ENCODE assay signal across 27 cellular contexts in the genomic region with DNA sequence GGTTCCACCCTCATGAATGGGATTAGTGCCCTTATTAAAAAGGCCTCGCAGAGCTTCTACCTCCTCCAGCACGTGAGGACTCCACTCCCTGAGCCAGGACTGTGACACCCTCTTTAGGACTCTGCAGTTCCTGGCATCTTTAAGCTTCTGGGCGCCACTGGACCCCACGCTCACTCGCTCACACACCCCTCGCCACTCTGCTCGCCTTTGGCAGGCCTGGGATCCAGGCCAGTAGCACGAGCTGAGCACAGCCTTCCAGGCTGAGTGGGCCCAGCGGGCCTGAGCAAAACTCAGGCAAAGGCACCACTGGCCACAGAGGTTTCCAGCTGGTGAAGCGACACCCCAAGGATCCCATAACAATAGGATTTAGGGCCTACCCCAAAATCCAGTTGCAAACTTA.
"Had no signal": no experiment of that assay in that cellular context is flagged by ENCODE, and none has a peak within 500 bp of the region (broad histone marks: within the 10 kb centered on the region; RNA-seq: fewer than 3 reads in every experiment).

No MANE protein-coding gene starts in this region.

- H3K27ac Mint-ChIP-seq: activated CD4-positive, alpha-beta T cell treated with anti-CD3 and anti-CD28 coated beads for 36 hours; activated CD8-positive, alpha-beta T cell treated with anti-CD3 and anti-CD28 coated beads, Interleukin-2, amount 10 ng/mL, durations not matched to agents 7 days and 5 days; dendritic cell treated with granulocyte-macrophage colony-stimulating factor and Interleukin-4, amounts not matched to agents 40 ng/mL and 50 ng/mL, for 4 days; naive thymus-derived CD8-positive, alpha-beta T cell; stimulated activated naive B cell treated with anti-CD40 and anti-IgM and Interleukin-4, amounts not matched to agents 10 μg/mL and 1 μg/mL and 100 μg/mL, for 72 hours had no signal

- H3K4me3 ChIP-seq: esophagus squamous epithelium, heart right ventricle, left ventricle myocardium inferior, pancreas, psoas muscle, right atrium auricular region, stomach, thyroid gland, upper lobe of right lung had no signal

- H3K27ac ChIP-seq: brain microvascular endothelial cell, epithelial cell of prostate, esophagus squamous epithelium, heart right ventricle, left ventricle myocardium inferior, pancreas, psoas muscle, right atrium auricular region, stomach, thyroid gland, upper lobe of right lung had no signal

- DNase-seq: activated CD4-positive, alpha-beta T cell treated with anti-CD3 and anti-CD28 coated beads for 36 hours; activated CD4-positive, CD25-positive, alpha-beta regulatory T cell; activated CD8-positive, alpha-beta T cell treated with anti-CD3 and anti-CD28 coated beads, Interleukin-2, amount 10 ng/mL, durations not matched to agents 7 days and 5 days; activated gamma-delta T cell treated with Interleukin-2 at 50 U/mL for 16 hours; activated naive CD4-positive, alpha-beta T cell treated with anti-CD3 and anti-CD28 coated beads, Interleukin-2, amount 50 U/mL, for 16 hours; amniotic stem cell; brain microvascular endothelial cell; caudate nucleus; effector CD4-positive, alpha-beta T cell; esophagus squamous epithelium; foreskin melanocyte; heart right ventricle; left ventricle myocardium inferior; mammary epithelial cell; midbrain; naive thymus-derived CD8-positive, alpha-beta T cell; psoas muscle; stimulated activated CD4-positive, alpha-beta T cell treated with anti-CD3 and anti-CD28 coated beads, Interleukin-15, amount 100 ng/mL, for 24 hours; stimulated activated CD4-positive, alpha-beta T cell treated with anti-CD3 and anti-CD28 coated beads, Interleukin-2, amount 100 ng/mL, for 24 hours; stimulated activated naive B cell treated with anti-CD40 and anti-IgM and Interleukin-4, amounts not matched to agents 10 μg/mL and 1 μg/mL and 100 μg/mL, for 72 hours; stomach; thyroid gland; upper lobe of right lung had no signal

- H3K4me3 Mint-ChIP-seq: activated CD4-positive, alpha-beta T cell treated with anti-CD3 and anti-CD28 coated beads for 36 hours; activated CD8-positive, alpha-beta T cell treated with anti-CD3 and anti-CD28 coated beads, Interleukin-2, amount 10 ng/mL, durations not matched to agents 7 days and 5 days; dendritic cell treated with granulocyte-macrophage colony-stimulating factor and Interleukin-4, amounts not matched to agents 40 ng/mL and 50 ng/mL, for 4 days; naive thymus-derived CD8-positive, alpha-beta T cell; stimulated activated naive B cell treated with anti-CD40 and anti-IgM and Interleukin-4, amounts not matched to agents 10 μg/mL and 1 μg/mL and 100 μg/mL, for 72 hours had no signal

- H3K9me3 ChIP-seq: pancreas, psoas muscle, thyroid gland had no signal

- H3K36me3 ChIP-seq: brain microvascular endothelial cell, esophagus squamous epithelium, heart right ventricle, left ventricle myocardium inferior, pancreas, right atrium auricular region, stomach, thyroid gland, upper lobe of right lung had no signal

- H3K4me1 Mint-ChIP-seq: activated CD4-positive, alpha-beta T cell treated with anti-CD3 and anti-CD28 coated beads for 36 hours; naive thymus-derived CD8-positive, alpha-beta T cell; stimulated activated naive B cell treated with anti-CD40 and anti-IgM and Interleukin-4, amounts not matched to agents 10 μg/mL and 1 μg/mL and 100 μg/mL, for 72 hours had no signal

- H3K4me1 ChIP-seq: upper lobe of right lung had no signal

- H3K27me3 ChIP-seq: brain microvascular endothelial cell, pancreas, right atrium auricular region, thyroid gland, upper lobe of right lung had no signal

- ATAC-seq: activated CD4-positive, alpha-beta T cell treated with anti-CD3 and anti-CD28 coated beads for 36 hours; activated CD8-positive, alpha-beta T cell treated with anti-CD3 and anti-CD28 coated beads, Interleukin-2, amount 10 ng/mL, durations not matched to agents 7 days and 5 days; heart right ventricle; naive thymus-derived CD8-positive, alpha-beta T cell; psoas muscle; stimulated activated naive B cell treated with anti-CD40 and anti-IgM and Interleukin-4, amounts not matched to agents 10 μg/mL and 1 μg/mL and 100 μg/mL, for 72 hours; upper lobe of right lung had no signal
